ENCODE assay signal across 14 cellular contexts in genomic region chr10:102384053-102384452, GRCh38. TPM values are rescaled to one million over a fixed set of nuclear protein-coding genes. Genes with fewer than 3 reads are reported as not detected.
DNase-seq lines count a peak whose midpoint lies in the region; ATAC-seq and TF ChIP-seq lines count a peak whose summit lies in the region.
"Had no signal": no experiment of that assay in that cellular context is flagged by ENCODE, and none has a peak within 500 bp of the region (broad histone marks: within the 10 kb centered on the region; RNA-seq: fewer than 3 reads in every experiment).

No MANE protein-coding gene starts in this region.

- no peak overlapping the region for H3K4me3 Mint-ChIP-seq in T-helper 17 cell

- DNase-seq in AG04450 (ENCODE audit: low read depth, low spot score) = no peak
- no peak for DNase-seq in GM12865 (ENCODE audit: low read depth)
- DNase-seq in T-helper 17 cell = no peak
- peak; percentile 67 for DNase-seq in iPS-NIHi7 (ENCODE audit: extremely low spot score)
- DNase-seq in NOMO-1 treated with DMSO at 0.1 percent for 48 hours (lab: John Stamatoyannopoulos, UW; ENCODE audit: unreplicated experiment) = no peak
- DNase-seq in caudate nucleus (lab: John Stamatoyannopoulos, UW) = no peak
- DNase-seq in SKM-1 (lab: John Stamatoyannopoulos, UW; ENCODE audit: unreplicated experiment) = no peak
- no peak for DNase-seq in NCI-H187 treated with DMSO at 0.1 percent for 48 hours (lab: John Stamatoyannopoulos, UW)
- DNase-seq: activated CD4-positive, alpha-beta T cell treated with anti-CD3 and anti-CD28 coated beads for 4 hours; amniotic stem cell; gastrocnemius medialis; mammary epithelial cell; MG63; Peyer's patch had no signal

- POLR2A ChIA-PET in AG04450 (lab: Yijun Ruan, JAX) = interaction anchor here (0.6 kb wide), 1 partner anchor 215 kb away, joined by 3 read pairs; no protein-coding TSS in a partner anchor

- no peaks in the 10 kb centered on the region for H3K27me3 ChIP-seq in AG04450 (ENCODE audit: control insufficient read depth, insufficient read depth, low read length)
- H3K27me3 ChIP-seq: gastrocnemius medialis, MG63, Peyer's patch had no signal

- H3K36me3 Mint-ChIP-seq in T-helper 17 cell (ENCODE audit: low read depth) = peaks cover 2% of the 10 kb centered on the region

- H3K9me3 ChIP-seq in AG04450 (ENCODE audit: control insufficient read depth, insufficient read depth, low read length) (no peaks in the 10 kb centered on the region; the same call in 1 of the 2 replicates), T-helper 17 cell (ENCODE audit: control insufficient read depth, low read length, poor library complexity, severe bottlenecking) (no peaks in the 10 kb centered on the region)
- H3K9me3 ChIP-seq: gastrocnemius medialis, MG63, Peyer's patch had no signal

- H3K4me3 ChIP-seq in AG04450 (ENCODE audit: low read depth, low read length) = no peak overlapping the region
- H3K4me3 ChIP-seq in GM12865 (ENCODE audit: low read depth, low read length) = no peak overlapping the region
- H3K4me3 ChIP-seq: gastrocnemius medialis, MG63, Peyer's patch had no signal

- peaks cover 2% of the 10 kb centered on the region for H3K4me1 Mint-ChIP-seq in T-helper 17 cell

- CTCF ChIA-PET in AG04450 (lab: Charles Lee) = interaction anchor here (0.8 to 3.0 kb wide), 5 partner anchors 10 to 153 kb away, joined by 3 to 28 read pairs (median 8); no protein-coding TSS in a partner anchor

- TF ChIP-seq CTCF in AG04450 (IDR thresholded peaks at IDR 0.05; ENCODE audit: low read depth, low read length) (peak; percentile 27; the same call in 1 of the 2 replicates), GM12865 (IDR thresholded peaks at IDR 0.05; ENCODE audit: insufficient read depth, low read depth, low read length, missing control alignments) (peak; percentile 6)

- H3K27me3 Mint-ChIP-seq in T-helper 17 cell = no peaks in the 10 kb centered on the region

- H3K27ac ChIP-seq in AG04450 (ENCODE audit: low read depth, low read length) (no peak overlapping the region), caudate nucleus (ENCODE audit: low read depth, low read length) (no peak overlapping the region)
- H3K27ac ChIP-seq: gastrocnemius medialis, Peyer's patch had no signal

- peak; percentile 35 for ATAC-seq in T-helper 17 cell
- ATAC-seq: gastrocnemius medialis had no signal

- H3K27ac Mint-ChIP-seq in T-helper 17 cell = no peak overlapping the region

RNA-seq across cellular contexts. Expression of gene NFKB2, which starts 11.5 kb away (rescaled TPM):
- polyA plus RNA-seq in AG04450 (2011; rRNA removed) = 26.1 and 29.3 TPM in 2 replicates
- 15.4 and 19.8 TPM in 2 replicates for polyA minus RNA-seq in AG04450 (2011; rRNA and poly(A)+ RNA removed)
- 100 to 1,000 TPM; 364 to 390 TPM for total RNA-seq in T-helper 17 cell

RNA-seq across cellular contexts. Expression of gene PSD, which starts 34.5 kb away (rescaled TPM):
- polyA plus RNA-seq in AG04450 (2011; rRNA removed) = 5.5 and 8.2 TPM in 2 replicates
- polyA minus RNA-seq in AG04450 (2011; rRNA and poly(A)+ RNA removed) = 5.6 and 8.5 TPM in 2 replicates
- total RNA-seq in T-helper 17 cell = 1 to 10 TPM; 2.9 to 5.1 TPM

RNA-seq across cellular contexts. Expression of gene FBXL15, which starts 36.6 kb away (rescaled TPM):
- polyA plus RNA-seq in AG04450 (2011; rRNA removed) = 2.7 and 4.3 TPM in 2 replicates
- 0.74 and 1.5 TPM in 2 replicates for polyA minus RNA-seq in AG04450 (2011; rRNA and poly(A)+ RNA removed)
- 10 to 100 TPM in 1 of 2 donors, 1 to 10 TPM in 1; 9.9 to 14.2 TPM for total RNA-seq in T-helper 17 cell

RNA-seq across cellular contexts. Expression of gene CUEDC2, which starts 48.3 kb away (rescaled TPM):
- polyA plus RNA-seq in AG04450 (2011; rRNA removed) = 61.1 and 68.6 TPM in 2 replicates
- 33.3 and 43.0 TPM in 2 replicates for polyA minus RNA-seq in AG04450 (2011; rRNA and poly(A)+ RNA removed)
- total RNA-seq in T-helper 17 cell = 10 to 100 TPM; 27.4 to 30.7 TPM
